13 cellular contexts compared by ENCODE assay signal in the genomic region with DNA sequence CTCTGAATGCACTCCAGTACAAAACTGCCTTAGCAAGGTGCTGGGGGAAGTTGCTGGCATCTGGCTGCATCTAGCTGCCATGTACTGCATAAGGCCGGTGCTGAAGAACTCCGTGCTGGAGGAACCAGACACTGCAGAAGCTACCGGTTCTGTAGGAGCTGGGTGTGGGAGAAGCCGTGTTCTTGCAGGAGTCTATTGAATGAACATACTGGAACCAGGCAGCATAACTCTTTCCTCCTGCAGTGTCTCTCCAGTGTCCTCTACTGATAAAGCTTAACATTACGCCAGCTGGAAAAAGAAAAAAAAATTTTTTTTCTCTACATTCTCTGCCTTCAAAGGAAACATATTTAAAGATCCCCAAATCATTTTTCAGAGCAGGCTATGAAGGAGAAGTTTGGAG. TPM values are rescaled to one million over a fixed set of nuclear protein-coding genes. Genes with fewer than 3 reads are reported as not detected.
A peak's percentile ranks its signal among the peaks of the same experiment; 100 is the strongest.
DNase-seq lines count a peak whose midpoint lies in the region; ATAC-seq and TF ChIP-seq lines count a peak whose summit lies in the region.
"Had no signal": no experiment of that assay in that cellular context is flagged by ENCODE, and none has a peak within 500 bp of the region (broad histone marks: within the 10 kb centered on the region; RNA-seq: fewer than 3 reads in every experiment).

No MANE protein-coding gene starts in this region.

- H3K4me1 ChIP-seq in HEK293 (ENCODE audit: control insufficient read depth, insufficient read depth, low read length), result no peaks in the 10 kb centered on the region
- H3K4me1 ChIP-seq in liver (ENCODE audit: control insufficient read depth in 4 of 4, insufficient read depth in 4 of 4, low read length in 3 of 4), result no peaks in the 10 kb centered on the region
- H3K4me1 ChIP-seq: upper lobe of right lung had no signal

- ATAC-seq in activated CD4-positive, alpha-beta T cell treated with anti-CD3 and anti-CD28 coated beads for 36 hours, result no peak
- no peak for ATAC-seq in GM19463 (IDR thresholded peaks at IDR 0.05; ENCODE audit: unreplicated experiment)
- ATAC-seq: upper lobe of right lung had no signal

- CTCF ChIA-PET in BJ (lab: Yijun Ruan, JAX), result interaction anchor here (0.6 to 1.3 kb wide), 6 partner anchors 22 to 56 kb away, joined by 3 to 6 read pairs (median 4); no protein-coding TSS in a partner anchor
- CTCF ChIA-PET in HEK293 (lab: Yijun Ruan, JAX), result interaction anchor here (0.6 to 2.7 kb wide), 10 partner anchors 9 to 71 kb away, joined by 3 to 24 read pairs (median 4); partner anchors contain the start of gene VPS13A
- CTCF ChIA-PET in activated CD4-positive, alpha-beta T cell treated with anti-CD3 and anti-CD28 coated beads for 36 hours (lab: Charles Lee), result interaction anchor here (1.1 to 1.2 kb wide), 2 partner anchors 19 to 49 kb away, joined by 3 to 6 read pairs; no protein-coding TSS in a partner anchor

- POLR2A ChIA-PET in BJ (lab: Charles Lee), result interaction anchor here (0.6 kb wide), 1 partner anchor 1092 kb away, joined by 3 read pairs; no protein-coding TSS in a partner anchor
- POLR2A ChIA-PET in HEK293 (lab: Yijun Ruan, JAX), result no interaction called here
- POLR2A ChIA-PET in activated CD4-positive, alpha-beta T cell treated with anti-CD3 and anti-CD28 coated beads for 36 hours (lab: Charles Lee), result no interaction called here

- no peak overlapping the region for H3K4me3 Mint-ChIP-seq in activated CD4-positive, alpha-beta T cell treated with anti-CD3 and anti-CD28 coated beads for 36 hours

- no peak overlapping the region for H3K27ac Mint-ChIP-seq in activated CD4-positive, alpha-beta T cell treated with anti-CD3 and anti-CD28 coated beads for 36 hours

- H3K4me1 Mint-ChIP-seq in activated CD4-positive, alpha-beta T cell treated with anti-CD3 and anti-CD28 coated beads for 36 hours, result no peaks in the 10 kb centered on the region

- WGBS in liver, result 83% methylated on average over 5 of the region's 5 CpGs

- no peaks in the 10 kb centered on the region for H3K36me3 ChIP-seq in BJ (ENCODE audit: control insufficient read depth, insufficient read depth, low read length)
- H3K36me3 ChIP-seq in HEK293 (ENCODE audit: control insufficient read depth in 2 of 2, insufficient read depth in 1 of 2, low read length in 2 of 2), result peaks cover 15 to 28% of the 10 kb centered on the region in 2 experiments
- H3K36me3 ChIP-seq in liver (ENCODE audit: control insufficient read depth in 4 of 4, insufficient read depth in 3 of 4, low read depth in 1 of 4, low read length in 3 of 4), result peaks cover 2 to 5% (median 2%) of the 10 kb centered on the region in 4 donors

- peak; percentile 35 to 59 for TF ChIP-seq RAD21 in liver (IDR thresholded peaks at IDR 0.05)

- H3K36me3 Mint-ChIP-seq in activated CD4-positive, alpha-beta T cell treated with anti-CD3 and anti-CD28 coated beads for 36 hours (ENCODE audit: low read depth), result peaks cover 17% of the 10 kb centered on the region

- H3K9ac ChIP-seq in liver (ENCODE audit: low read depth in 1 of 2, low read length in 2 of 2), result no peak overlapping the region

- H3K27me3 ChIP-seq in BJ (ENCODE audit: control insufficient read depth, insufficient read depth, low read length), result no peaks in the 10 kb centered on the region
- no peaks in the 10 kb centered on the region for H3K27me3 ChIP-seq in liver (ENCODE audit: control insufficient read depth in 4 of 4, insufficient read depth in 4 of 4, low read length in 3 of 4)
- H3K27me3 ChIP-seq: upper lobe of right lung had no signal

- no peak overlapping the region for H3K4me3 ChIP-seq in BJ (ENCODE audit: low read depth, low read length)
- no peak overlapping the region for H3K4me3 ChIP-seq in HEK293 (ENCODE audit: low read depth, low read length)
- H3K4me3 ChIP-seq in liver (ENCODE audit: low read depth in 1 of 3, low read length in 3 of 3), result no peak overlapping the region
- H3K4me3 ChIP-seq: coronary artery, lung, upper lobe of right lung had no signal

- intact Hi-C loops in activated CD4-positive, alpha-beta T cell treated with anti-CD3 and anti-CD28 coated beads for 36 hours (cut with DNase I, micrococcal nuclease), result no loop called here

- no peaks in the 10 kb centered on the region for H3K9me3 Mint-ChIP-seq in activated CD4-positive, alpha-beta T cell treated with anti-CD3 and anti-CD28 coated beads for 36 hours (ENCODE audit: low read depth)

- TF ChIP-seq CTCF in BJ (IDR thresholded peaks at IDR 0.05; ENCODE audit: insufficient read depth, low read depth, low read length), result peak; percentile 37
- no peak for TF ChIP-seq CTCF in HEK293 (tag by site-specific recombination; IDR thresholded peaks at IDR 0.05)
- TF ChIP-seq CTCF in liver (IDR thresholded peaks at IDR 0.05; ENCODE audit: low read depth, low read length, missing input control), result no peak

- DNase-seq in BJ (ENCODE audit: low read depth) (no peak), amniotic epithelial cell (ENCODE audit: low read depth) (peak; percentile 55), NCI-H524 (lab: John Stamatoyannopoulos, UW) (no peak), NOMO-1 treated with DMSO at 0.1 percent for 48 hours (lab: John Stamatoyannopoulos, UW; ENCODE audit: unreplicated experiment) (no peak)
- DNase-seq in activated CD4-positive, alpha-beta T cell treated with anti-CD3 and anti-CD28 coated beads for 36 hours, result no peak
- DNase-seq: RPMI8226; stimulated activated CD4-positive, alpha-beta T cell treated with anti-CD3 and anti-CD28 coated beads, Interleukin-1b, Interleukin-23, amount 100 ng/mL, for 48 hours; upper lobe of right lung had no signal

- no peaks in the 10 kb centered on the region for H3K27me3 Mint-ChIP-seq in activated CD4-positive, alpha-beta T cell treated with anti-CD3 and anti-CD28 coated beads for 36 hours

- H3K27ac ChIP-seq in HEK293 (ENCODE audit: extremely low read depth, low read depth, low read length) (no peak overlapping the region), liver (ENCODE audit: low read depth in 1 of 2, low read length in 2 of 2) (no peak overlapping the region)
- H3K27ac ChIP-seq: coronary artery, upper lobe of right lung had no signal

- H3K9me3 ChIP-seq in HEK293 (ENCODE audit: control insufficient read depth, insufficient read depth, low read depth, low read length) (no peaks in the 10 kb centered on the region), liver (ENCODE audit: control insufficient read depth in 4 of 4, low read length in 3 of 4) (no peaks in the 10 kb centered on the region)
- H3K9me3 ChIP-seq: upper lobe of right lung had no signal

TF ChIP-seq in HEK293, 187 proteins besides CTCF, POLR2A, EP300 and RAD21:
- peak; percentile 31; the same call in 1 of the 2 replicates for TF ChIP-seq ZNF654 (tag by site-specific recombination; IDR thresholded peaks at IDR 0.05; ENCODE audit: low read depth)
- TF ChIP-seq ZBTB1 (tag by site-specific recombination; IDR thresholded peaks at IDR 0.05), result no peak
TF ChIP-seq in HEK293: peak in this region for 1.

TF ChIP-seq in liver, 16 proteins besides CTCF, POLR2A, EP300 and RAD21 (continues in another document):
- TF ChIP-seq ATF3 (IDR thresholded peaks at IDR 0.05), result no peak
- TF ChIP-seq, protein P1, sequence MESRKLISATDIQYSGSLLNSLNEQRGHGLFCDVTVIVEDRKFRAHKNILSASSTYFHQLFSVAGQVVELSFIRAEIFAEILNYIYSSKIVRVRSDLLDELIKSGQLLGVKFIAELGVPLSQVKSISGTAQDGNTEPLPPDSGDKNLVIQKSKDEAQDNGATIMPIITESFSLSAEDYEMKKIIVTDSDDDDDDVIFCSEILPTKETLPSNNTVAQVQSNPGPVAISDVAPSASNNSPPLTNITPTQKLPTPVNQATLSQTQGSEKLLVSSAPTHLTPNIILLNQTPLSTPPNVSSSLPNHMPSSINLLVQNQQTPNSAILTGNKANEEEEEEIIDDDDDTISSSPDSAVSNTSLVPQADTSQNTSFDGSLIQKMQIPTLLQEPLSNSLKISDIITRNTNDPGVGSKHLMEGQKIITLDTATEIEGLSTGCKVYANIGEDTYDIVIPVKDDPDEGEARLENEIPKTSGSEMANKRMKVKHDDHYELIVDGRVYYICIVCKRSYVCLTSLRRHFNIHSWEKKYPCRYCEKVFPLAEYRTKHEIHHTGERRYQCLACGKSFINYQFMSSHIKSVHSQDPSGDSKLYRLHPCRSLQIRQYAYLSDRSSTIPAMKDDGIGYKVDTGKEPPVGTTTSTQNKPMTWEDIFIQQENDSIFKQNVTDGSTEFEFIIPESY (IDR thresholded peaks at IDR 0.05), result no peak
- no peak for TF ChIP-seq TAF1 (conservative IDR thresholded peaks at IDR 0.05)
- TF ChIP-seq SP1 (IDR thresholded peaks at IDR 0.05), result no peak
- no peak for TF ChIP-seq HNF4A (conservative IDR thresholded peaks at IDR 0.05)
- TF ChIP-seq, protein P2, sequence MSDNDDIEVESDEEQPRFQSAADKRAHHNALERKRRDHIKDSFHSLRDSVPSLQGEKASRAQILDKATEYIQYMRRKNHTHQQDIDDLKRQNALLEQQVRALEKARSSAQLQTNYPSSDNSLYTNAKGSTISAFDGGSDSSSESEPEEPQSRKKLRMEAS (IDR thresholded peaks at IDR 0.05), result no peak

RNA-seq across cellular contexts. Expression of gene VPS13A, which starts 38.5 kb away (rescaled TPM):
- 7.5 and 15.9 TPM in 2 replicates for polyA plus RNA-seq in BJ (2011; rRNA removed)
- polyA minus RNA-seq in BJ (2011; rRNA and poly(A)+ RNA removed), result 18.0 and 20.8 TPM in 2 replicates
- total RNA-seq in liver, result 10 to 100 TPM; 33.3 to 45.1 TPM
- 10 to 100 TPM in 1 of 2 donors, 1 to 10 TPM in 1; 2.4 to 12.0 TPM for polyA plus RNA-seq in liver
- total RNA-seq in activated CD4-positive, alpha-beta T cell treated with anti-CD3 and anti-CD28 coated beads for 36 hours, result 10 to 100 TPM; 33.3 to 33.6 TPM
